8 cellular contexts compared by ENCODE assay signal in the genomic region with DNA sequence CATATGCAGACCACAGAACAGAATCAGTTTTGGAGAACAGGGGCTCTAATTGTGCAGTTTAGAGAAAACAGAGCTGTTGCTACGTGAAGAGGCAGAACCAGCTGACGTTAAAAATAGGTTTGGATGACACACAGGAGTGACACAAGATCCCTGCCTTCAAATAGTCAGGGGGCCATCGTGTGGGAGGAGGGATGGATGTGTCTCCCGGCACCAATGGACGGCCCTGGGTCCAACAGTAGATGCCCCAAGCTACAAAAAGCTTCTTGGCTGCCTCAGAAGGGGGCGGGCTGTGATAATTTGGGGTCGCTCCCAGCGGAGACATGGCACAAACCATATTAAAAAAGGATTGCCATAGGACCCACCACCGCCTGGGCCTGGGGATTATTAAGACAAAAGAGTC.
DNase-seq lines count a peak whose midpoint lies in the region; ATAC-seq and TF ChIP-seq lines count a peak whose summit lies in the region.

No MANE protein-coding gene starts in this region.

- no peaks in the 10 kb centered on the region for H3K9me3 Mint-ChIP-seq in activated naive CD4-positive, alpha-beta T cell treated with anti-CD3 and anti-CD28 coated beads, Interleukin-2, amount 50 U/mL, for 24 hours
- H3K9me3 Mint-ChIP-seq in central memory CD8-positive, alpha-beta T cell, result no peaks in the 10 kb centered on the region
- H3K9me3 Mint-ChIP-seq in Caco-2 (ENCODE audit: unreplicated experiment), result no peaks in the 10 kb centered on the region

- DNase-seq in activated naive CD4-positive, alpha-beta T cell treated with anti-CD3 and anti-CD28 coated beads, Interleukin-2, amount 50 U/mL, for 16 hours, result no peak
- DNase-seq in central memory CD8-positive, alpha-beta T cell (ENCODE audit: low spot score in 2 of 2), result no peak
- DNase-seq in OCI-M2 (lab: John Stamatoyannopoulos, UW; ENCODE audit: unreplicated experiment) (no peak), Caco-2 (no peak)

- H3K9me3 ChIP-seq in muscle layer of colon (ENCODE audit: low read length), result no peaks in the 10 kb centered on the region
- H3K9me3 ChIP-seq in Caco-2, result no peaks in the 10 kb centered on the region

- H3K4me3 Mint-ChIP-seq in activated naive CD4-positive, alpha-beta T cell treated with anti-CD3 and anti-CD28 coated beads, Interleukin-2, amount 50 U/mL, for 24 hours, result peak overlapping the region; percentile 57
- no peak overlapping the region for H3K4me3 Mint-ChIP-seq in central memory CD8-positive, alpha-beta T cell
- H3K4me3 Mint-ChIP-seq in Caco-2 (ENCODE audit: unreplicated experiment), result no peak overlapping the region

- no TSS peak for BruUV-seq in Caco-2 (replicated peaks; lab: Mats Ljungman, UMichigan)

- peak; percentile 20 for ATAC-seq in central memory CD8-positive, alpha-beta T cell (replicated peaks; ENCODE audit: extremely low read depth, poor library complexity, severe bottlenecking)
- no peak for ATAC-seq in HG03280 (IDR thresholded peaks at IDR 0.05; ENCODE audit: unreplicated experiment)

- H3K27me3 Mint-ChIP-seq in activated naive CD4-positive, alpha-beta T cell treated with anti-CD3 and anti-CD28 coated beads, Interleukin-2, amount 50 U/mL, for 24 hours, result no peaks in the 10 kb centered on the region
- no peaks in the 10 kb centered on the region for H3K27me3 Mint-ChIP-seq in central memory CD8-positive, alpha-beta T cell
- no peaks in the 10 kb centered on the region for H3K27me3 Mint-ChIP-seq in Caco-2 (ENCODE audit: insufficient read depth, unreplicated experiment)

- WGBS in urinary bladder, result 59% methylated on average over 9 of the region's 9 CpGs

- no peak for TF ChIP-seq CTCF in Caco-2 (IDR thresholded peaks at IDR 0.05; ENCODE audit: insufficient read depth in 1 of 2, low read depth in 1 of 2, low read length in 1 of 2, severe bottlenecking in 1 of 2, unreplicated experiment in 1 of 2)

- CTCF ChIA-PET in Caco-2 (lab: Charles Lee), result interaction anchor here (0.5 kb wide), 1 partner anchor 236 kb away, joined by 3 read pairs; no protein-coding TSS in a partner anchor

- H3K36me3 Mint-ChIP-seq in activated naive CD4-positive, alpha-beta T cell treated with anti-CD3 and anti-CD28 coated beads, Interleukin-2, amount 50 U/mL, for 24 hours, result no peaks in the 10 kb centered on the region
- no peaks in the 10 kb centered on the region for H3K36me3 Mint-ChIP-seq in central memory CD8-positive, alpha-beta T cell (ENCODE audit: insufficient read depth)
- peaks cover 6% of the 10 kb centered on the region for H3K36me3 Mint-ChIP-seq in Caco-2 (ENCODE audit: insufficient read depth, unreplicated experiment)

- H3K4me3 ChIP-seq in muscle layer of colon (ENCODE audit: low read depth in 1 of 2, low read length in 2 of 2) (no peak overlapping the region), urinary bladder (ENCODE audit: low read depth, low read length) (no peak overlapping the region), Caco-2 (ENCODE audit: low read depth, low read length) (no peak overlapping the region)

- H3K27ac ChIP-seq in muscle layer of colon (ENCODE audit: low read depth, low read length) (peak overlapping the region; percentile 60), urinary bladder (ENCODE audit: low read depth) (peak overlapping the region; percentile 38)

- intact Hi-C loops in Caco-2 (cut with micrococcal nuclease; ENCODE audit: unreplicated experiment), result no loop called here

- peak overlapping the region; percentile 96 for H3K27ac Mint-ChIP-seq in activated naive CD4-positive, alpha-beta T cell treated with anti-CD3 and anti-CD28 coated beads, Interleukin-2, amount 50 U/mL, for 24 hours
- H3K27ac Mint-ChIP-seq in central memory CD8-positive, alpha-beta T cell (ENCODE audit: low read depth), result peak overlapping the region; percentile 71
- no peak overlapping the region for H3K27ac Mint-ChIP-seq in Caco-2 (ENCODE audit: unreplicated experiment)

- no peaks in the 10 kb centered on the region for H3K27me3 ChIP-seq in muscle layer of colon (ENCODE audit: control insufficient read depth in 1 of 2, insufficient read depth in 2 of 2, low read length in 2 of 2)
- H3K27me3 ChIP-seq in Caco-2 (replicated peaks; ENCODE audit: control insufficient read depth, insufficient read depth, low read length), result no peaks in the 10 kb centered on the region

- H3K9ac ChIP-seq in muscle layer of colon (ENCODE audit: low read length), result no peak overlapping the region

- peaks cover 92% of the 10 kb centered on the region for H3K4me1 Mint-ChIP-seq in activated naive CD4-positive, alpha-beta T cell treated with anti-CD3 and anti-CD28 coated beads, Interleukin-2, amount 50 U/mL, for 24 hours
- H3K4me1 Mint-ChIP-seq in central memory CD8-positive, alpha-beta T cell, result peaks cover 81% of the 10 kb centered on the region
- peaks cover 7% of the 10 kb centered on the region for H3K4me1 Mint-ChIP-seq in Caco-2 (ENCODE audit: low read depth, unreplicated experiment)

- H3K4me1 ChIP-seq in muscle layer of colon (ENCODE audit: insufficient read depth, low read length), result peaks cover 73% of the 10 kb centered on the region
- no peaks in the 10 kb centered on the region for H3K4me1 ChIP-seq in urinary bladder (ENCODE audit: insufficient read depth)
- peaks cover 8% of the 10 kb centered on the region for H3K4me1 ChIP-seq in Caco-2

- POLR2A ChIA-PET in Caco-2 (lab: Charles Lee), result no interaction called here

- H3K36me3 ChIP-seq in muscle layer of colon (ENCODE audit: insufficient read depth, low read length) (no peaks in the 10 kb centered on the region), urinary bladder (ENCODE audit: insufficient read depth) (no peaks in the 10 kb centered on the region), Caco-2 (ENCODE audit: control insufficient read depth, insufficient read depth, low read length) (no peaks in the 10 kb centered on the region)
